1 cellular context compared by ENCODE assay signal in the genomic region with DNA sequence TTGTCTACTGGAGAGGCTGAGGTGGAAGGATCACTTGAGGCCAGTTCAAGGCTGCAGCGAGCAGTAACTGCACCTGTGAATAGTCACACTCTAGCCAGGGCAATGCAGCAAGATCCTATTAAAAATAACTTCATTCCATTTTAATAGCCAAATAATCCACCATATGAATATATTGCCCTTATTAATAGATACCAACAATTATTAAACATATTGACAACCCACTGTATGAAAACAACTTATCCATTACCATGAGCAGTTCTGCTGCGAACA.
TF ChIP-seq lines count a peak whose summit lies in the region.

No MANE protein-coding gene starts in this region.

TF ChIP-seq in K562, 482 proteins besides CTCF, POLR2A, EP300 and RAD21:
- TF ChIP-seq, protein P1, sequence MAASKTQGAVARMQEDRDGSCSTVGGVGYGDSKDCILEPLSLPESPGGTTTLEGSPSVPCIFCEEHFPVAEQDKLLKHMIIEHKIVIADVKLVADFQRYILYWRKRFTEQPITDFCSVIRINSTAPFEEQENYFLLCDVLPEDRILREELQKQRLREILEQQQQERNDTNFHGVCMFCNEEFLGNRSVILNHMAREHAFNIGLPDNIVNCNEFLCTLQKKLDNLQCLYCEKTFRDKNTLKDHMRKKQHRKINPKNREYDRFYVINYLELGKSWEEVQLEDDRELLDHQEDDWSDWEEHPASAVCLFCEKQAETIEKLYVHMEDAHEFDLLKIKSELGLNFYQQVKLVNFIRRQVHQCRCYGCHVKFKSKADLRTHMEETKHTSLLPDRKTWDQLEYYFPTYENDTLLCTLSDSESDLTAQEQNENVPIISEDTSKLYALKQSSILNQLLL (CRISPR knock-in tag; IDR thresholded peaks at IDR 0.05; ENCODE audit: borderline replicate concordance) = no peak
- TF ChIP-seq ZNF121 (CRISPR knock-in tag; conservative IDR thresholded peaks at IDR 0.05) = peak; percentile 82
TF ChIP-seq in K562: peak in this region for 1.
